In the genomic region with DNA sequence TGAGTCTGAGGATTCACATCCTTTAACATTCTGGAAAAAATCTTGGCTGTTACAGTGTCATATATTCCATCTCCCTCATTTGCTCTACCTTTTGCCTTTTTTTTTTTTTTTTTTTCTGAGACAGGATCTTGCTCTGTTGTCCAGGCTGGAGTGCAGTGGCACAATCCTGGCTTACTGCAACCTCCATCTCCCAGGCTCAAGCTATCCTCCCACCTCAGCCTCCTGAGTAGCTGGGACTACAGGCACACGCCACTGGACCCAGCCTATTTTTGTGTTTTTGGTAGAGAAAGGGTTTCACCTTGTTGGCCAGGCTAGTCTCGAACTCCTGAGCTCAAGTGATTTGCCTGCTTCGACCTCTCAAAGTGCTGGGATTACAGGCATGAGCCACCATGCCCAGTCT, we compare ENCODE assay signal across 14 cellular contexts. TPM values are rescaled to one million over a fixed set of nuclear protein-coding genes. Genes with fewer than 3 reads are reported as not detected.
DNase-seq lines count a peak whose midpoint lies in the region; ATAC-seq and TF ChIP-seq lines count a peak whose summit lies in the region.
"Not testable (repeated sequence)": the region's sequence is repeated elsewhere in the genome, so short reads cannot be mapped to it uniquely, and the experiment has no call there.
"Had no signal": no experiment of that assay in that cellular context is flagged by ENCODE, and none has a peak within 500 bp of the region (broad histone marks: within the 10 kb centered on the region; RNA-seq: fewer than 3 reads in every experiment).

No MANE protein-coding gene starts in this region.

- H3K4me1 Mint-ChIP-seq in WTC11: peaks cover 11% of the 10 kb centered on the region; the same call in 1 of the 2 replicates
- H3K4me1 Mint-ChIP-seq in activated naive CD8-positive, alpha-beta T cell (ENCODE audit: low read depth): peaks cover 59% of the 10 kb centered on the region
- peaks cover 72% of the 10 kb centered on the region for H3K4me1 Mint-ChIP-seq in activated naive CD8-positive, alpha-beta T cell treated with anti-CD3 and anti-CD28 coated beads, Interleukin-2, amount 50 U/mL, for 24 hours
- peaks cover 95 to 100% of the 10 kb centered on the region in 2 donors for H3K4me1 Mint-ChIP-seq in immature natural killer cell
- peaks cover 76 to 92% of the 10 kb centered on the region in 2 donors for H3K4me1 Mint-ChIP-seq in natural killer cell treated with Interleukin-12 subunit alpha and Interleukin-12 subunit beta and Interleukin-15 and Interleukin-18, amount 100 ng/mL, for 72 hours (ENCODE audit: low read depth in 2 of 2)
- peaks cover 91% of the 10 kb centered on the region for H3K4me1 Mint-ChIP-seq in stimulated activated naive CD8-positive, alpha-beta T cell treated with anti-CD3 and anti-CD28 coated beads, Interleukin-15, amount 100 ng/mL, for 72 hours

- POLR2A ChIA-PET in WTC11 (lab: Charles Lee): not testable (repeated sequence)

- TF ChIP-seq CTCF in WTC11 (IDR thresholded peaks at IDR 0.05): not testable (repeated sequence)

- not testable (repeated sequence) for H3K27ac Mint-ChIP-seq in WTC11
- H3K27ac Mint-ChIP-seq in activated naive CD8-positive, alpha-beta T cell: peak overlapping the region; percentile 47
- H3K27ac Mint-ChIP-seq in activated naive CD8-positive, alpha-beta T cell treated with anti-CD3 and anti-CD28 coated beads, Interleukin-2, amount 50 U/mL, for 24 hours: peak overlapping the region; percentile 30
- peak overlapping the region; percentile 72 to 96 (median 84) for H3K27ac Mint-ChIP-seq in immature natural killer cell
- peak overlapping the region; percentile 91 to 97 for H3K27ac Mint-ChIP-seq in natural killer cell treated with Interleukin-12 subunit alpha and Interleukin-12 subunit beta and Interleukin-15 and Interleukin-18, amount 100 ng/mL, for 72 hours
- peak overlapping the region in 1 of 2 donors; percentile 15 for H3K27ac Mint-ChIP-seq in stimulated activated naive CD8-positive, alpha-beta T cell treated with anti-CD3 and anti-CD28 coated beads, Interleukin-15, amount 100 ng/mL, for 72 hours

- ATAC-seq in WTC11; activated naive CD8-positive, alpha-beta T cell treated with anti-CD3 and anti-CD28 coated beads, Interleukin-2, amount 50 U/mL, for 24 hours; natural killer cell treated with Interleukin-12 subunit alpha and Interleukin-12 subunit beta and Interleukin-15 and Interleukin-18, amount 100 ng/mL, for 72 hours; stimulated activated naive CD8-positive, alpha-beta T cell treated with anti-CD3 and anti-CD28 coated beads, Interleukin-15, amount 100 ng/mL, for 72 hours: not testable (repeated sequence)

- not testable (repeated sequence) for H3K4me3 Mint-ChIP-seq in WTC11; activated naive CD8-positive, alpha-beta T cell; activated naive CD8-positive, alpha-beta T cell treated with anti-CD3 and anti-CD28 coated beads, Interleukin-2, amount 50 U/mL, for 24 hours
- peak overlapping the region in 4 of 5 donors; percentile 5 to 72 (median 32) for H3K4me3 Mint-ChIP-seq in immature natural killer cell
- H3K4me3 Mint-ChIP-seq in natural killer cell treated with Interleukin-12 subunit alpha and Interleukin-12 subunit beta and Interleukin-15 and Interleukin-18, amount 100 ng/mL, for 72 hours: peak overlapping the region; percentile 78
- H3K4me3 Mint-ChIP-seq in stimulated activated naive CD8-positive, alpha-beta T cell treated with anti-CD3 and anti-CD28 coated beads, Interleukin-15, amount 100 ng/mL, for 72 hours: peak overlapping the region; percentile 8 to 17

- not testable (repeated sequence) for DNase-seq in WTC11 (ENCODE audit: low spot score); activated naive CD8-positive, alpha-beta T cell treated with anti-CD3 and anti-CD28 coated beads, Interleukin-2, amount 50 U/mL, for 24 hours; immature natural killer cell; natural killer cell treated with Interleukin-12 subunit alpha and Interleukin-12 subunit beta and Interleukin-15 and Interleukin-18, amount 100 ng/mL, for 72 hours (ENCODE audit: low spot score); stimulated activated naive CD8-positive, alpha-beta T cell treated with anti-CD3 and anti-CD28 coated beads, Interleukin-15, amount 100 ng/mL, for 72 hours

- not testable (repeated sequence) for H3K9me3 Mint-ChIP-seq in WTC11; activated naive CD8-positive, alpha-beta T cell (ENCODE audit: low read depth); activated naive CD8-positive, alpha-beta T cell treated with anti-CD3 and anti-CD28 coated beads, Interleukin-2, amount 50 U/mL, for 24 hours; immature natural killer cell; natural killer cell treated with Interleukin-12 subunit alpha and Interleukin-12 subunit beta and Interleukin-15 and Interleukin-18, amount 100 ng/mL, for 72 hours; stimulated activated naive CD8-positive, alpha-beta T cell treated with anti-CD3 and anti-CD28 coated beads, Interleukin-15, amount 100 ng/mL, for 72 hours

- CTCF ChIA-PET in WTC11 (lab: Charles Lee): not testable (repeated sequence)

- not testable (repeated sequence) for H3K36me3 Mint-ChIP-seq in WTC11; activated naive CD8-positive, alpha-beta T cell; activated naive CD8-positive, alpha-beta T cell treated with anti-CD3 and anti-CD28 coated beads, Interleukin-2, amount 50 U/mL, for 24 hours (ENCODE audit: low read depth); immature natural killer cell; natural killer cell treated with Interleukin-12 subunit alpha and Interleukin-12 subunit beta and Interleukin-15 and Interleukin-18, amount 100 ng/mL, for 72 hours

- not testable (repeated sequence) for H3K27me3 Mint-ChIP-seq in WTC11 (ENCODE audit: low read depth); activated naive CD8-positive, alpha-beta T cell; activated naive CD8-positive, alpha-beta T cell treated with anti-CD3 and anti-CD28 coated beads, Interleukin-2, amount 50 U/mL, for 24 hours; natural killer cell treated with Interleukin-12 subunit alpha and Interleukin-12 subunit beta and Interleukin-15 and Interleukin-18, amount 100 ng/mL, for 72 hours; stimulated activated naive CD8-positive, alpha-beta T cell treated with anti-CD3 and anti-CD28 coated beads, Interleukin-15, amount 100 ng/mL, for 72 hours
- peaks cover 12 to 22% (median 19%) of the 10 kb centered on the region in 3 donors for H3K27me3 Mint-ChIP-seq in immature natural killer cell (ENCODE audit: low read depth in 3 of 3)

TF ChIP-seq in WTC11, 78 proteins besides CTCF, POLR2A, EP300 and RAD21:
- TF ChIP-seq ZNF121 (CRISPR knock-in tag; IDR thresholded peaks at IDR 0.05): peak; percentile 36; the same call in 1 of the 2 replicates
TF ChIP-seq in WTC11: peak in this region for 1; not testable (repeated sequence) for 77.

RNA-seq across cellular contexts. Expression of a gene that starts 11.8 kb away (rescaled TPM):
- 0.11 to 0.18 TPM (median 0.16 TPM) in 3 replicates for total RNA-seq in WTC11 (2021)
- polyA plus RNA-seq in immature natural killer cell: 1,000 to 10,000 TPM; 4,156 to 6,150 (median 5,696) TPM
- 1,000 to 10,000 TPM in 1 of 2 donors, 100 to 1,000 TPM in 1; 497 to 1,157 TPM for total RNA-seq in natural killer cell treated with Interleukin-12 subunit alpha and Interleukin-12 subunit beta and Interleukin-15 and Interleukin-18, amount 100 ng/mL, for 72 hours
- total RNA-seq: A172, A673, GM23248, H1, H7 had no signal
- polyA plus RNA-seq: BJ, GM23248 had no signal

RNA-seq across cellular contexts. Expression of a gene that starts 57.9 kb away (rescaled TPM):
- total RNA-seq in WTC11 (2021): 2.1 to 2.4 TPM (median 2.1 TPM) in 3 replicates
- under 1 TPM; 0.36 to 0.56 (median 0.37) TPM for polyA plus RNA-seq in immature natural killer cell
- total RNA-seq in natural killer cell treated with Interleukin-12 subunit alpha and Interleukin-12 subunit beta and Interleukin-15 and Interleukin-18, amount 100 ng/mL, for 72 hours: under 1 TPM; 0.07 to 0.61 TPM
- total RNA-seq: A172; CD4-positive, alpha-beta memory T cell; GM12878 had no signal
- polyA plus RNA-seq: CD4-positive, alpha-beta memory T cell had no signal

Comparison
In these comparisons a context has a peak if more than half of its experiments do, and no peak if none do; other contexts are left out.
1. RNA of a gene that starts 11.8 kb away (total RNA-seq): 497 to 1,157 TPM in natural killer cell treated with Interleukin-12 subunit alpha and Interleukin-12 subunit beta and Interleukin-15 and Interleukin-18, amount 100 ng/mL, for 72 hours; 0.11 to 0.18 TPM in WTC11; every median in the first group is over 100 times any median in the second.